In the genomic region with DNA sequence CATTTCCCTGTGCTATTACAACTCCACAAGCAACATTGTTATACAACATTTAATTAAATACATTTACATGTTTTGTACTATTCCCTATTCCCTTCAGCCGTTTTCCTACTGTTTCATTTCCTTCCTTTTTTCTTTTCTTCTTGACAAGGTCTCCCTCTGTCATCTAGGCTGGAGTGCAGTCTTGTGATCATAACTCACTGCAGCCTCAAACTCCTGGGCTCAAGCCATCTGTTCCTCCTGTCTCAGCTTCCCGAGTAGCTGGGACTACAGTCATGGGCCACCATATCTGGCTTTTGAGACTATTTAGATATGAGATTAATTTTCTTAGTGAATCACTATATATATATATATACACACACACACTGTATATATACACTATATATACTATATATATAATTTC, we compare ENCODE assay signal across 24 cellular contexts.
"Had no signal": no experiment of that assay in that cellular context is flagged by ENCODE, and none has a peak within 500 bp of the region (broad histone marks: within the 10 kb centered on the region; RNA-seq: fewer than 3 reads in every experiment).

No MANE protein-coding gene starts in this region.

- DNase-seq: activated CD4-positive, alpha-beta T cell treated with anti-CD3 and anti-CD28 coated beads for 1 hour; activated naive CD4-positive, alpha-beta T cell; activated T-cell treated with anti-CD3 and anti-CD28 coated beads, Interleukin-2, amount 50 U/mL, for 1 hour; cortex of kidney; endodermal cell; head of caudate nucleus; left cardiac atrium; naive B cell; nucleus accumbens; right lobe of liver; SK-N-SH; small intestine; stimulated activated CD4-positive, alpha-beta T cell treated with anti-CD3 and anti-CD28 coated beads, Interleukin-2, amount 100 ng/mL, for 24 hours; stomach; testis had no signal

- H3K9me3 ChIP-seq: right lobe of liver, testis had no signal

- H3K27ac Mint-ChIP-seq: activated naive CD8-positive, alpha-beta T cell; endodermal cell; memory B cell; naive B cell; stimulated activated effector memory CD8-positive, alpha-beta T cell treated with anti-CD3 and anti-CD28 coated beads, Interleukin-12 subunit alpha, Interleukin-12 subunit beta, amount 100 ng/mL, for 72 hours; type B pancreatic cell had no signal

- H3K9me3 Mint-ChIP-seq: endodermal cell, type B pancreatic cell had no signal

- H3K36me3 ChIP-seq: breast epithelium, gastroesophageal sphincter, right lobe of liver, stomach had no signal

- H3K36me3 Mint-ChIP-seq: stimulated activated effector memory CD8-positive, alpha-beta T cell treated with anti-CD3 and anti-CD28 coated beads, Interleukin-12 subunit alpha, Interleukin-12 subunit beta, amount 100 ng/mL, for 72 hours; type B pancreatic cell had no signal

- H3K4me3 ChIP-seq: breast epithelium, gastroesophageal sphincter, right lobe of liver, stomach, testis had no signal

- H3K27me3 Mint-ChIP-seq: activated naive CD8-positive, alpha-beta T cell; memory B cell; naive B cell; type B pancreatic cell had no signal

- H3K27ac ChIP-seq: breast epithelium, epithelial cell of prostate, gastroesophageal sphincter, parathyroid adenoma, right lobe of liver, stomach, testis, VCaP had no signal

- H3K4me1 ChIP-seq: breast epithelium, gastroesophageal sphincter, parathyroid adenoma, testis had no signal

- ATAC-seq: gastroesophageal sphincter; stimulated activated effector memory CD8-positive, alpha-beta T cell treated with anti-CD3 and anti-CD28 coated beads, Interleukin-12 subunit alpha, Interleukin-12 subunit beta, amount 100 ng/mL, for 72 hours had no signal

- H3K4me1 Mint-ChIP-seq: endodermal cell, naive B cell had no signal

- H3K27me3 ChIP-seq: breast epithelium, gastroesophageal sphincter, right lobe of liver, stomach, testis had no signal

- H3K4me3 Mint-ChIP-seq: activated naive CD8-positive, alpha-beta T cell; endodermal cell; memory B cell; naive B cell; stimulated activated effector memory CD8-positive, alpha-beta T cell treated with anti-CD3 and anti-CD28 coated beads, Interleukin-12 subunit alpha, Interleukin-12 subunit beta, amount 100 ng/mL, for 72 hours; type B pancreatic cell had no signal
